Comparison of ENCODE assay signal across 1 cellular context in the genomic region with DNA sequence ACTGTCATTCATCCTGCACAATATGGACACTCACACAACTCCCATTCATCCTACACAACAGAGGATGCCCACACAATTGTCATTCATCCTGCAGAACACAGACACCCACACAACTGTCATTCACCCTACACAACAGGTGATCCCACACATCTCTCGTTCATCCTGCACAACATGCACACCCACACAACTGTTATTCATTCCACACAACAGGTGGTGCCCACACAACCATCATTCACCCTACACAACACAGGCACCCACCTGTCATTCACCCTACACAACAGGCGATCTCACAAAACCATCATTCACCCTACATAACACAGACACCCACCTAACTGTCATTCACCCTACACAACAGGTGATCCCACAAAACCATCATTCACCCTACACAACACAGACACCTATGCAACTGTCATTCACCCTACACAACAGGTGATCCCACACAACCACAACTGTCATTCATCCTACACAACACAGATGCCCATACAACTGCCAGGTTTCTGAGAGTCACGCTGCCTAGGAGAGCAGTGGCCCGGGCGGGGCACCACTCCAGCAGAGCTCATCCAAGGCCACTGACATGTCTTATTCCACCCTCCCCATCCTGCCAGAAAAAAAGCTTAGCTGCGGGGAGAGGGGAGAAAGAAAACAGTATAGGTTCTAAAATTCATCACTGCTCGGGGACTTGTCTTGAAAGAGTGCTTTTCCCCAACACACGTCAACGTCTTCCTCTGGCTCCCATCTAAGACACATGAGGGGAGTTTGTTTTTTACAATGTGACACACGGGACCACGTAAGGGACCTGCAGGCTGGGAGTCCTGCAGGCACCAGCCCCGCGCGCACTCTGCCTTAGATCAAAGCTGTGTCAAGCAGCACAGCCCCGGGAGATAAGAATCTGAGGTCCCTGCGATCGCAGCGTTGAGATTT.
TF ChIP-seq lines count a peak whose summit lies in the region.

No MANE protein-coding gene starts in this region.

TF ChIP-seq in HepG2, 621 proteins besides CTCF, POLR2A, EP300 and RAD21:
- TF ChIP-seq SYNCRIP (IDR thresholded peaks at IDR 0.05; ENCODE audit: insufficient read depth, low read depth, low read length) (no peak), RBM22 (optimal IDR thresholded peaks at IDR 0.05; ENCODE audit: low read length) (peak; percentile 24)
- TF ChIP-seq, protein P1, sequence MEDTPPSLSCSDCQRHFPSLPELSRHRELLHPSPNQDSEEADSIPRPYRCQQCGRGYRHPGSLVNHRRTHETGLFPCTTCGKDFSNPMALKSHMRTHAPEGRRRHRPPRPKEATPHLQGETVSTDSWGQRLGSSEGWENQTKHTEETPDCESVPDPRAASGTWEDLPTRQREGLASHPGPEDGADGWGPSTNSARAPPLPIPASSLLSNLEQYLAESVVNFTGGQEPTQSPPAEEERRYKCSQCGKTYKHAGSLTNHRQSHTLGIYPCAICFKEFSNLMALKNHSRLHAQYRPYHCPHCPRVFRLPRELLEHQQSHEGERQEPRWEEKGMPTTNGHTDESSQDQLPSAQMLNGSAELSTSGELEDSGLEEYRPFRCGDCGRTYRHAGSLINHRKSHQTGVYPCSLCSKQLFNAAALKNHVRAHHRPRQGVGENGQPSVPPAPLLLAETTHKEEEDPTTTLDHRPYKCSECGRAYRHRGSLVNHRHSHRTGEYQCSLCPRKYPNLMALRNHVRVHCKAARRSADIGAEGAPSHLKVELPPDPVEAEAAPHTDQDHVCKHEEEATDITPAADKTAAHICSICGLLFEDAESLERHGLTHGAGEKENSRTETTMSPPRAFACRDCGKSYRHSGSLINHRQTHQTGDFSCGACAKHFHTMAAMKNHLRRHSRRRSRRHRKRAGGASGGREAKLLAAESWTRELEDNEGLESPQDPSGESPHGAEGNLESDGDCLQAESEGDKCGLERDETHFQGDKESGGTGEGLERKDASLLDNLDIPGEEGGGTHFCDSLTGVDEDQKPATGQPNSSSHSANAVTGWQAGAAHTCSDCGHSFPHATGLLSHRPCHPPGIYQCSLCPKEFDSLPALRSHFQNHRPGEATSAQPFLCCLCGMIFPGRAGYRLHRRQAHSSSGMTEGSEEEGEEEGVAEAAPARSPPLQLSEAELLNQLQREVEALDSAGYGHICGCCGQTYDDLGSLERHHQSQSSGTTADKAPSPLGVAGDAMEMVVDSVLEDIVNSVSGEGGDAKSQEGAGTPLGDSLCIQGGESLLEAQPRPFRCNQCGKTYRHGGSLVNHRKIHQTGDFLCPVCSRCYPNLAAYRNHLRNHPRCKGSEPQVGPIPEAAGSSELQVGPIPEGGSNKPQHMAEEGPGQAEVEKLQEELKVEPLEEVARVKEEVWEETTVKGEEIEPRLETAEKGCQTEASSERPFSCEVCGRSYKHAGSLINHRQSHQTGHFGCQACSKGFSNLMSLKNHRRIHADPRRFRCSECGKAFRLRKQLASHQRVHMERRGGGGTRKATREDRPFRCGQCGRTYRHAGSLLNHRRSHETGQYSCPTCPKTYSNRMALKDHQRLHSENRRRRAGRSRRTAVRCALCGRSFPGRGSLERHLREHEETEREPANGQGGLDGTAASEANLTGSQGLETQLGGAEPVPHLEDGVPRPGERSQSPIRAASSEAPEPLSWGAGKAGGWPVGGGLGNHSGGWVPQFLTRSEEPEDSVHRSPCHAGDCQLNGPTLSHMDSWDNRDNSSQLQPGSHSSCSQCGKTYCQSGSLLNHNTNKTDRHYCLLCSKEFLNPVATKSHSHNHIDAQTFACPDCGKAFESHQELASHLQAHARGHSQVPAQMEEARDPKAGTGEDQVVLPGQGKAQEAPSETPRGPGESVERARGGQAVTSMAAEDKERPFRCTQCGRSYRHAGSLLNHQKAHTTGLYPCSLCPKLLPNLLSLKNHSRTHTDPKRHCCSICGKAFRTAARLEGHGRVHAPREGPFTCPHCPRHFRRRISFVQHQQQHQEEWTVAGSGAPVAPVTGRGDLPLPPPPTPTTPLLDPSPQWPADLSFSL (CRISPR knock-in tag; IDR thresholded peaks at IDR 0.05): peak; percentile 4; the same call in 1 of the 2 replicates
